In genomic region chr11:118488480-118489109, GRCh38 we compare ENCODE assay signal across 8 cellular contexts. TPM values are rescaled to one million over a fixed set of nuclear protein-coding genes. Genes with fewer than 3 reads are reported as not detected.
DNase-seq lines count a peak whose midpoint lies in the region; ATAC-seq, FAIRE-seq and TF ChIP-seq lines count a peak whose summit lies in the region.

No MANE protein-coding gene starts in this region.

- TF ChIP-seq EP300 in HepG2 (IDR thresholded peaks at IDR 0.05; ENCODE audit: low read depth in 2 of 2, low read length in 2 of 2), result no peak
- no peak for TF ChIP-seq EP300 in HepG2 (CRISPR knock-in tag; IDR thresholded peaks at IDR 0.05; ENCODE audit: borderline replicate concordance)

- no peaks in the 10 kb centered on the region for H3K9me3 ChIP-seq in AG04450 (ENCODE audit: control insufficient read depth, insufficient read depth, low read length)
- no peaks in the 10 kb centered on the region for H3K9me3 ChIP-seq in HepG2 (ENCODE audit: low read length)

- H3K27ac ChIP-seq in AG04450 (ENCODE audit: low read depth, low read length), result no peak overlapping the region
- no peak overlapping the region for H3K27ac ChIP-seq in HepG2 (ENCODE audit: extremely low read length, insufficient read depth, low read length)

- TF ChIP-seq CTCF in AG04450 (IDR thresholded peaks at IDR 0.05; ENCODE audit: low read depth, low read length), result peak; percentile 90
- peak; percentile 93 for TF ChIP-seq CTCF in chondrocyte (IDR thresholded peaks at IDR 0.05)
- TF ChIP-seq CTCF in HepG2 (CRISPR knock-in tag; IDR thresholded peaks at IDR 0.05), result peak; percentile 85

- H3K9me3 Mint-ChIP-seq in chondrocyte (ENCODE audit: low read depth), result no peaks in the 10 kb centered on the region

- intact Hi-C loops in HepG2 (cut with micrococcal nuclease; ENCODE audit: unreplicated experiment), result loop anchor here (1.0 to 10.0 kb wide), 5 partner anchors 52 to 343 kb away; partner anchors contain the start of genes ATP5MG, IFT46 and KMT2A

- H3K27ac Mint-ChIP-seq in chondrocyte (ENCODE audit: unreplicated experiment), result no peak overlapping the region

- CTCF ChIA-PET in AG04450 (lab: Charles Lee) (interaction anchor here (0.6 to 1.7 kb wide), 27 partner anchors 9 to 1329 kb away, joined by 3 to 16 read pairs (median 4); partner anchors contain the start of gene ATP5MG), HepG2 (lab: Yijun Ruan, JAX; ENCODE audit: low intra/inter-chr PET ratio, low total read pairs) (interaction anchor here (1.1 to 2.0 kb wide), 2 partner anchors 58 to 343 kb away, joined by 4 to 13 read pairs; no protein-coding TSS in a partner anchor)

- no peaks in the 10 kb centered on the region for H3K4me1 ChIP-seq in HepG2 (ENCODE audit: insufficient read depth, low read length)

- H3K4me1 Mint-ChIP-seq in chondrocyte (ENCODE audit: low read depth), result no peaks in the 10 kb centered on the region

- no peaks in the 10 kb centered on the region for H3K27me3 Mint-ChIP-seq in chondrocyte (ENCODE audit: low read depth)

- no peak overlapping the region for H2AFZ ChIP-seq in HepG2 (ENCODE audit: low read length)

- H3K9ac ChIP-seq in HepG2 (ENCODE audit: insufficient read depth, low read depth, low read length), result no peak overlapping the region

- TF ChIP-seq POLR2A in H54 (IDR thresholded peaks at IDR 0.05; ENCODE audit: low read depth, low read length) (no peak), HepG2 (IDR thresholded peaks at IDR 0.05; ENCODE audit: insufficient read depth in 1 of 2, low read depth in 2 of 2, low read length in 2 of 2) (no peak)

- no peak overlapping the region for H3K4me2 ChIP-seq in HepG2 (ENCODE audit: low read depth, low read length)

- peak; percentile 47; the same call in 1 of the 2 replicates for TF ChIP-seq RAD21 in HepG2 (CRISPR knock-in tag; IDR thresholded peaks at IDR 0.05)

- POLR2A ChIA-PET in AG04450 (lab: Yijun Ruan, JAX), result interaction anchor here (1.2 kb wide), 1 partner anchor 73 kb away, joined by 3 read pairs; no protein-coding TSS in a partner anchor
- POLR2A ChIA-PET in HepG2 (lab: Yijun Ruan, JAX), result interaction anchor here (1.1 kb wide), 1 partner anchor 53 kb away, joined by 3 read pairs; the partner anchor contains the start of gene KMT2A

- H3K79me2 ChIP-seq in HepG2 (ENCODE audit: insufficient read depth, low read length), result no peaks in the 10 kb centered on the region

- no peak overlapping the region for H3K4me3 ChIP-seq in AG04450 (ENCODE audit: low read depth, low read length)
- no peak overlapping the region for H3K4me3 ChIP-seq in HepG2 (replicated peaks in 1 of 3; ENCODE audit: insufficient read depth in 1 of 3, low read depth in 2 of 3, low read length in 3 of 3)

- FAIRE-seq in H54 (lab: Jason Lieb, UNC), result peak; percentile 53
- FAIRE-seq in HepG2 (lab: Jason Lieb, UNC), result peak; percentile 72

- ATAC-seq in HepG2 (peak; percentile 65), GM19397 (IDR thresholded peaks at IDR 0.05; ENCODE audit: unreplicated experiment) (no peak)

- peak; percentile 65 for DNase-seq in AG04450 (ENCODE audit: low read depth, low spot score)
- DNase-seq in H54 (ENCODE audit: insufficient read length, low spot score), result peak; percentile 33
- DNase-seq in NCI-H510A (lab: John Stamatoyannopoulos, UW), result peak; percentile 12
- DNase-seq in activated CD4-positive, alpha-beta T cell treated with anti-CD3 and anti-CD28 coated beads for 4 hours, result peak; percentile 70 to 82
- no peak for DNase-seq in chondrocyte (ENCODE audit: low spot score)
- peak; percentile 68 for DNase-seq in HepG2 (ENCODE audit: low spot score)
- peak; percentile 44 to 61 (median 55) for DNase-seq in stimulated activated CD4-positive, alpha-beta T cell treated with anti-CD3 and anti-CD28 coated beads, TNF-alpha, amount 100 ng/mL, for 4 hours (ENCODE audit: low read depth in 3 of 3)

- WGBS in HepG2 (ENCODE audit: low lambda C conversion rate), result 29% methylated on average over 7 of the region's 7 CpGs

- H3K36me3 Mint-ChIP-seq in chondrocyte (ENCODE audit: low read depth), result peaks cover 18% of the 10 kb centered on the region

- no peak overlapping the region for H3K4me3 Mint-ChIP-seq in chondrocyte (ENCODE audit: unreplicated experiment)

- no TSS peak for BruUV-seq in HepG2 (replicated peaks; lab: Mats Ljungman, UMichigan)

- peaks cover 15 to 59% of the 10 kb centered on the region in 2 experiments for H3K36me3 ChIP-seq in HepG2 (replicated peaks in 1 of 2; ENCODE audit: control insufficient read depth in 1 of 2, insufficient read depth in 2 of 2, low read length in 2 of 2)

- H4K20me1 ChIP-seq in HepG2 (ENCODE audit: insufficient read depth, low read length), result no peaks in the 10 kb centered on the region

- in situ Hi-C loops in HepG2 (cut with HindIII; ENCODE audit: extremely low pct_ligation_motif_present, low pct_unique_long_range_greater_than_20kb), result loop anchor here (25.0 kb wide), 1 partner anchor 351 kb away; no protein-coding TSS in a partner anchor

- H3K27me3 ChIP-seq in AG04450 (ENCODE audit: control insufficient read depth, insufficient read depth, low read length) (no peaks in the 10 kb centered on the region), HepG2 (ENCODE audit: control insufficient read depth in 1 of 2, insufficient read depth in 2 of 2, low read length in 2 of 2) (no peaks in the 10 kb centered on the region)

RNA-seq across cellular contexts. Expression of gene TTC36, which starts 38.7 kb away (rescaled TPM):
- polyA plus RNA-seq in AG04450 (2011; rRNA removed), result not detected in 2 replicates
- not detected in 2 replicates for polyA minus RNA-seq in AG04450 (2011; rRNA and poly(A)+ RNA removed)
- 0.27 to 1.4 TPM in 2 of 3 replicates, not detected in the other for total RNA-seq in chondrocyte
- 0.40 TPM in 1 of 2 replicates, not detected in the other for total RNA-seq in HepG2 (2016; rRNA removed; fragmentation: Illumina TruSeq; extraction: Trizol)
- 0.62 and 1.2 TPM in 2 replicates for total RNA-seq in HepG2 (2016; cell fraction: cytosol; rRNA removed; fragmentation: Illumina TruSeq; extraction: Trizol; ENCODE audit: low read depth)
- total RNA-seq in HepG2 (2016; cell fraction: insoluble cytoplasmic fraction; rRNA removed; fragmentation: Illumina TruSeq; extraction: Trizol), result 0.26 TPM in 1 of 2 replicates, not detected in the other
- 0.45 TPM in 1 of 2 replicates, not detected in the other for total RNA-seq in HepG2 (2016; cell fraction: membrane; rRNA removed; fragmentation: Illumina TruSeq; extraction: Trizol)
- 0.47 and 0.84 TPM in 2 replicates for total RNA-seq in HepG2 (2016; cell fraction: nucleus; rRNA removed; fragmentation: Illumina TruSeq; extraction: Trizol)
- polyA plus RNA-seq in HepG2 (2011; rRNA removed), result 0.13 TPM in 1 of 2 replicates, not detected in the other
- polyA plus RNA-seq in HepG2 (2011; cell fraction: cytosol; rRNA removed), result 0.08 and 0.11 TPM in 2 replicates
- polyA plus RNA-seq in HepG2 (2011; cell fraction: nucleus; rRNA removed), result 0.27 and 0.62 TPM in 2 replicates
- not detected in 2 replicates for polyA plus RNA-seq in HepG2 (2012)
- 0.28 and 0.53 TPM in 2 replicates for polyA plus RNA-seq in HepG2 (2016; cell fraction: cytosol; fragmentation: Illumina TruSeq; extraction: Trizol; ENCODE audit: low read depth)
- 0.38 TPM in 1 of 2 replicates, not detected in the other for polyA plus RNA-seq in HepG2 (2016; cell fraction: insoluble cytoplasmic fraction; fragmentation: Illumina TruSeq; extraction: Trizol; ENCODE audit: low read depth)
- 0.23 and 0.47 TPM in 2 replicates for polyA plus RNA-seq in HepG2 (2016; cell fraction: membrane; fragmentation: Illumina TruSeq; extraction: Trizol; ENCODE audit: low read depth)
- not detected in 2 replicates for polyA plus RNA-seq in HepG2 (2016; cell fraction: nucleus; fragmentation: Illumina TruSeq; extraction: Trizol; ENCODE audit: insufficient read depth, low read depth)
- polyA minus RNA-seq in HepG2 (2011; rRNA and poly(A)+ RNA removed; ENCODE audit: low replicate concordance), result 0.24 TPM in 1 of 2 replicates, not detected in the other
- not detected in 2 replicates for polyA minus RNA-seq in HepG2 (2011; cell fraction: cytosol; rRNA and poly(A)+ RNA removed)
- 0.87 and 1.2 TPM in 2 replicates for polyA minus RNA-seq in HepG2 (2011; cell fraction: nucleus; rRNA and poly(A)+ RNA removed)

RNA-seq across cellular contexts. Expression of gene TMEM25, which starts 42.4 kb away (rescaled TPM):
- polyA plus RNA-seq in AG04450 (2011; rRNA removed), result 22.5 and 26.1 TPM in 2 replicates
- polyA minus RNA-seq in AG04450 (2011; rRNA and poly(A)+ RNA removed), result 20.0 and 28.8 TPM in 2 replicates
- 23.3 to 27.1 TPM (median 26.3 TPM) in 3 replicates for total RNA-seq in chondrocyte
- 4.5 and 7.5 TPM in 2 replicates for total RNA-seq in HepG2 (2016; rRNA removed; fragmentation: Illumina TruSeq; extraction: Trizol)
- 6.2 and 7.2 TPM in 2 replicates for total RNA-seq in HepG2 (2016; cell fraction: cytosol; rRNA removed; fragmentation: Illumina TruSeq; extraction: Trizol; ENCODE audit: low read depth)
- 3.9 and 8.9 TPM in 2 replicates for total RNA-seq in HepG2 (2016; cell fraction: insoluble cytoplasmic fraction; rRNA removed; fragmentation: Illumina TruSeq; extraction: Trizol)
- 8.9 and 11.8 TPM in 2 replicates for total RNA-seq in HepG2 (2016; cell fraction: membrane; rRNA removed; fragmentation: Illumina TruSeq; extraction: Trizol)
- 8.4 and 8.5 TPM in 2 replicates for total RNA-seq in HepG2 (2016; cell fraction: nucleus; rRNA removed; fragmentation: Illumina TruSeq; extraction: Trizol)
- 17.2 and 23.4 TPM in 2 replicates for polyA plus RNA-seq in HepG2 (2011; rRNA removed)
- 12.4 and 19.7 TPM in 2 replicates for polyA plus RNA-seq in HepG2 (2011; cell fraction: cytosol; rRNA removed)
- polyA plus RNA-seq in HepG2 (2011; cell fraction: nucleus; rRNA removed), result 40.8 and 47.6 TPM in 2 replicates
- 8.5 and 9.2 TPM in 2 replicates for polyA plus RNA-seq in HepG2 (2012)
- polyA plus RNA-seq in HepG2 (2016; cell fraction: cytosol; fragmentation: Illumina TruSeq; extraction: Trizol; ENCODE audit: low read depth), result 6.8 and 8.7 TPM in 2 replicates
- polyA plus RNA-seq in HepG2 (2016; cell fraction: insoluble cytoplasmic fraction; fragmentation: Illumina TruSeq; extraction: Trizol; ENCODE audit: low read depth), result 4.6 and 5.1 TPM in 2 replicates
- 9.5 and 10.8 TPM in 2 replicates for polyA plus RNA-seq in HepG2 (2016; cell fraction: membrane; fragmentation: Illumina TruSeq; extraction: Trizol; ENCODE audit: low read depth)
- polyA plus RNA-seq in HepG2 (2016; cell fraction: nucleus; fragmentation: Illumina TruSeq; extraction: Trizol; ENCODE audit: insufficient read depth, low read depth), result 20.9 and 21.2 TPM in 2 replicates
- polyA minus RNA-seq in HepG2 (2011; rRNA and poly(A)+ RNA removed; ENCODE audit: low replicate concordance), result 2.7 and 44.5 TPM in 2 replicates
- polyA minus RNA-seq in HepG2 (2011; cell fraction: cytosol; rRNA and poly(A)+ RNA removed), result 6.7 and 7.2 TPM in 2 replicates
- polyA minus RNA-seq in HepG2 (2011; cell fraction: nucleus; rRNA and poly(A)+ RNA removed), result 20.9 and 25.5 TPM in 2 replicates

RNA-seq across cellular contexts. Expression of gene KMT2A, which starts 52.3 kb away (rescaled TPM):
- 23.6 and 28.7 TPM in 2 replicates for polyA plus RNA-seq in AG04450 (2011; rRNA removed)
- 90.0 and 104 TPM in 2 replicates for polyA minus RNA-seq in AG04450 (2011; rRNA and poly(A)+ RNA removed)
- total RNA-seq in chondrocyte, result 40.3 to 57.6 TPM (median 42.9 TPM) in 3 replicates
- 20.0 and 26.2 TPM in 2 replicates for total RNA-seq in HepG2 (2016; rRNA removed; fragmentation: Illumina TruSeq; extraction: Trizol)
- total RNA-seq in HepG2 (2016; cell fraction: cytosol; rRNA removed; fragmentation: Illumina TruSeq; extraction: Trizol; ENCODE audit: low read depth), result 8.0 and 8.6 TPM in 2 replicates
- 19.8 and 22.3 TPM in 2 replicates for total RNA-seq in HepG2 (2016; cell fraction: insoluble cytoplasmic fraction; rRNA removed; fragmentation: Illumina TruSeq; extraction: Trizol)
- 9.8 and 12.0 TPM in 2 replicates for total RNA-seq in HepG2 (2016; cell fraction: membrane; rRNA removed; fragmentation: Illumina TruSeq; extraction: Trizol)
- total RNA-seq in HepG2 (2016; cell fraction: nucleus; rRNA removed; fragmentation: Illumina TruSeq; extraction: Trizol), result 62.9 and 67.9 TPM in 2 replicates
- polyA plus RNA-seq in HepG2 (2011; rRNA removed), result 12.4 and 12.7 TPM in 2 replicates
- polyA plus RNA-seq in HepG2 (2011; cell fraction: cytosol; rRNA removed), result 9.4 and 11.0 TPM in 2 replicates
- polyA plus RNA-seq in HepG2 (2011; cell fraction: nucleus; rRNA removed), result 53.6 and 54.8 TPM in 2 replicates
- polyA plus RNA-seq in HepG2 (2012), result 18.6 and 21.2 TPM in 2 replicates
- polyA plus RNA-seq in HepG2 (2016; cell fraction: cytosol; fragmentation: Illumina TruSeq; extraction: Trizol; ENCODE audit: low read depth), result 1.8 and 2.3 TPM in 2 replicates
- polyA plus RNA-seq in HepG2 (2016; cell fraction: insoluble cytoplasmic fraction; fragmentation: Illumina TruSeq; extraction: Trizol; ENCODE audit: low read depth), result 14.1 and 14.7 TPM in 2 replicates
- polyA plus RNA-seq in HepG2 (2016; cell fraction: membrane; fragmentation: Illumina TruSeq; extraction: Trizol; ENCODE audit: low read depth), result 3.7 and 4.5 TPM in 2 replicates
- 53.1 and 68.2 TPM in 2 replicates for polyA plus RNA-seq in HepG2 (2016; cell fraction: nucleus; fragmentation: Illumina TruSeq; extraction: Trizol; ENCODE audit: insufficient read depth, low read depth)
- 54.0 and 71.0 TPM in 2 replicates for polyA minus RNA-seq in HepG2 (2011; rRNA and poly(A)+ RNA removed; ENCODE audit: low replicate concordance)
- polyA minus RNA-seq in HepG2 (2011; cell fraction: cytosol; rRNA and poly(A)+ RNA removed), result 31.2 and 32.9 TPM in 2 replicates
- polyA minus RNA-seq in HepG2 (2011; cell fraction: nucleus; rRNA and poly(A)+ RNA removed), result 121 and 138 TPM in 2 replicates
